8 cellular contexts compared by ENCODE assay signal in genomic region chr16:88569985-88570690, GRCh38. TPM values are rescaled to one million over a fixed set of nuclear protein-coding genes. Genes with fewer than 3 reads are reported as not detected.
DNase-seq lines count a peak whose midpoint lies in the region; ATAC-seq, FAIRE-seq and TF ChIP-seq lines count a peak whose summit lies in the region.

Gene ZC3H18, plus strand, starts transcription at chr16:88570403. Its CDS starts 6,721 bp downstream, at chr16:88577124.

- no peak for FAIRE-seq in bronchial epithelial cell (lab: Jason Lieb, UNC)

- H3K27ac Mint-ChIP-seq in WTC11, result peak within 1 kb of the TSS; percentile 55

- no peaks in the 10 kb centered on the region for H3K9me3 ChIP-seq in smooth muscle cell (replicated peaks; ENCODE audit: low read depth)

- H3K79me2 ChIP-seq in ACC112 (ENCODE audit: control insufficient read depth, insufficient read depth, low read length, unreplicated experiment), result peaks cover 52% of the 10 kb centered on the region
- peaks cover 42% of the 10 kb centered on the region for H3K79me2 ChIP-seq in smooth muscle cell (ENCODE audit: low read depth)

- POLR2A ChIA-PET in WTC11 (lab: Charles Lee), result interaction anchor here (0.6 to 1.5 kb wide), 4 partner anchors 10 to 63 kb away, joined by 3 to 14 read pairs (median 6); no protein-coding TSS in a partner anchor

- ATAC-seq in GM18909 (IDR thresholded peaks at IDR 0.05; ENCODE audit: poor library complexity, unreplicated experiment) (peak; percentile 79), HG03159 (IDR thresholded peaks at IDR 0.05; ENCODE audit: unreplicated experiment) (peak; percentile 69), WTC11 (peak; percentile 94)

- DNase-seq in NCI-H226 (peak; percentile 91), WTC11 (ENCODE audit: low spot score) (peak; percentile 93), bronchial epithelial cell (ENCODE audit: low read depth) (peak; percentile 82), iPS-NIHi7 (ENCODE audit: extremely low spot score) (peak; percentile 99), smooth muscle cell (lab: John Stamatoyannopoulos, UW; ENCODE audit: unreplicated experiment) (peak; percentile 89)

- CTCF ChIA-PET in WTC11 (lab: Charles Lee), result interaction anchor here (0.5 to 2.8 kb wide), 22 partner anchors 10 to 194 kb away, joined by 3 to 41 read pairs (median 3); no protein-coding TSS in a partner anchor

- no peaks in the 10 kb centered on the region for H3F3A ChIP-seq in smooth muscle cell (ENCODE audit: low read depth)

- H3K9ac ChIP-seq in smooth muscle cell (ENCODE audit: low read depth), result peak within 1 kb of the TSS; percentile 95

- peaks cover 15% of the 10 kb centered on the region for H3K4me1 Mint-ChIP-seq in WTC11

- H3K4me3 Mint-ChIP-seq in WTC11, result peak within 1 kb of the TSS; percentile 88

- H4K20me1 ChIP-seq in smooth muscle cell (ENCODE audit: low read depth), result peaks cover 46% of the 10 kb centered on the region

- H3K27me3 ChIP-seq in ACC112 (ENCODE audit: insufficient read depth, low read length), result no peaks in the 10 kb centered on the region
- H3K27me3 ChIP-seq in bronchial epithelial cell (ENCODE audit: control insufficient read depth, insufficient read depth, low read length), result no peaks in the 10 kb centered on the region
- no peaks in the 10 kb centered on the region for H3K27me3 ChIP-seq in smooth muscle cell (ENCODE audit: low read depth)

- H3K27me3 Mint-ChIP-seq in WTC11 (ENCODE audit: low read depth), result no peaks in the 10 kb centered on the region

- H3K4me1 ChIP-seq in ACC112 (ENCODE audit: control insufficient read depth, insufficient read depth, low read length, unreplicated experiment), result peaks cover 23% of the 10 kb centered on the region
- peaks cover 7% of the 10 kb centered on the region for H3K4me1 ChIP-seq in smooth muscle cell (ENCODE audit: low read depth)

- H3K36me3 ChIP-seq in ACC112 (ENCODE audit: insufficient read depth, low read length) (no peaks in the 10 kb centered on the region), bronchial epithelial cell (ENCODE audit: control insufficient read depth, insufficient read depth, low read length) (peaks cover 3% of the 10 kb centered on the region), smooth muscle cell (ENCODE audit: low read depth) (no peaks in the 10 kb centered on the region)

- TF ChIP-seq CTCF in WTC11 (IDR thresholded peaks at IDR 0.05) (no peak), bronchial epithelial cell (IDR thresholded peaks at IDR 0.05; ENCODE audit: insufficient read depth, low read length, severe bottlenecking) (no peak), smooth muscle cell (IDR thresholded peaks at IDR 0.05; ENCODE audit: borderline replicate concordance, insufficient read depth, poor library complexity, severe bottlenecking) (no peak)

- H2AFZ ChIP-seq in ACC112 (ENCODE audit: low read length, unreplicated experiment) (peak within 1 kb of the TSS; percentile 74), smooth muscle cell (ENCODE audit: low read depth) (peak within 1 kb of the TSS; percentile 98)

- peaks cover 10% of the 10 kb centered on the region; the same call in 1 of the 2 replicates for H3K36me3 Mint-ChIP-seq in WTC11

- H3K27ac ChIP-seq in ACC112 (ENCODE audit: low read depth, low read length) (peak within 1 kb of the TSS; percentile 50), smooth muscle cell (ENCODE audit: low read depth) (peak within 1 kb of the TSS; percentile 86)

- H3K4me2 ChIP-seq in smooth muscle cell, result peak within 1 kb of the TSS; percentile 100

- H3K4me3 ChIP-seq in ACC112 (ENCODE audit: low read depth, low read length), result peak within 1 kb of the TSS; percentile 87
- H3K4me3 ChIP-seq in bronchial epithelial cell (ENCODE audit: low read depth, low read length), result peak within 1 kb of the TSS; percentile 76
- H3K4me3 ChIP-seq in smooth muscle cell, result peak within 1 kb of the TSS; percentile 86

- under 1% methylated on average over 53 of the region's 90 CpGs for WGBS in smooth muscle cell (ENCODE audit: low lambda C conversion rate)

- no peaks in the 10 kb centered on the region for H3K9me3 Mint-ChIP-seq in WTC11

TF ChIP-seq in WTC11, 78 proteins besides CTCF, POLR2A, EP300 and RAD21 (continues in another document):
- TF ChIP-seq E2F5 (CRISPR knock-in tag; IDR thresholded peaks at IDR 0.05), result peak; percentile 87
- no peak for TF ChIP-seq HMGXB4 (CRISPR knock-in tag; IDR thresholded peaks at IDR 0.05)
- TF ChIP-seq ZNF416 (CRISPR knock-in tag; IDR thresholded peaks at IDR 0.05), result no peak; the same call in 1 of the 2 replicates
- TF ChIP-seq ZNF281 (CRISPR knock-in tag; IDR thresholded peaks at IDR 0.05), result no peak
- TF ChIP-seq STAT6 (CRISPR knock-in tag; conservative IDR thresholded peaks at IDR 0.05; ENCODE audit: low read depth), result no peak
- no peak for TF ChIP-seq SMAD3 (CRISPR knock-in tag; IDR thresholded peaks at IDR 0.05; ENCODE audit: borderline replicate concordance)

RNA-seq across cellular contexts. Expression of gene ZC3H18, which starts in this region (rescaled TPM):
- total RNA-seq in WTC11 (2021) (57.3 to 65.6 TPM (median 61.8 TPM) in 3 replicates), bronchial epithelial cell (10.5 and 11.1 TPM in 2 replicates), smooth muscle cell (5.9 and 14.6 TPM in 2 replicates)
- 30.4 and 36.1 TPM in 2 replicates for polyA plus RNA-seq in smooth muscle cell

Comparison
In these comparisons a context has a peak if more than half of its experiments do, and no peak if none do; other contexts are left out.
1. Peak in every context shown above with its lines: DNase-seq, ATAC-seq, H3K4me3 ChIP-seq and H3K27ac ChIP-seq.